ENCODE assay signal across 23 cellular contexts in genomic region chr5:178683758-178684157, GRCh38.
"Had no signal": no experiment of that assay in that cellular context is flagged by ENCODE, and none has a peak within 500 bp of the region (broad histone marks: within the 10 kb centered on the region; RNA-seq: fewer than 3 reads in every experiment).

No MANE protein-coding gene starts in this region.

- ATAC-seq: lower lobe of right lung; natural killer cell; right cardiac atrium; stimulated activated naive CD8-positive, alpha-beta T cell treated with anti-CD3 and anti-CD28 coated beads, Interleukin-15, Interleukin-2, amounts not matched to agents 100 U/mL and 50 U/mL, for 24 hours had no signal

- H3K36me3 Mint-ChIP-seq: memory B cell, natural killer cell had no signal

- H3K9me3 ChIP-seq: left ventricle myocardium inferior, lower lobe of right lung, ovary, tibial artery, upper lobe of left lung, uterus had no signal

- H3K4me3 Mint-ChIP-seq: endodermal cell, memory B cell, mesothelial cell of epicardium, natural killer cell, neural crest cell had no signal

- H3K27me3 ChIP-seq: ovary, tibial artery, upper lobe of left lung, uterus had no signal

- DNase-seq: effector CD4-positive, alpha-beta T cell; endodermal cell; foreskin melanocyte; head of caudate nucleus; hippocampal formation; islet precursor cell; left ventricle myocardium inferior; lower lobe of right lung; natural killer cell; nucleus accumbens; ovary; right cardiac atrium; small intestine; stimulated activated CD4-positive, alpha-beta T cell treated with anti-CD3 and anti-CD28 coated beads, Interleukin-2, amount 100 ng/mL, for 48 hours; stimulated activated naive CD8-positive, alpha-beta T cell treated with anti-CD3 and anti-CD28 coated beads, Interleukin-15, Interleukin-2, amounts not matched to agents 100 U/mL and 50 U/mL, for 24 hours; tibial artery; upper lobe of left lung; uterus had no signal

- H3K27ac ChIP-seq: coronary artery, left ventricle myocardium inferior, lower lobe of right lung, ovary, tibial artery, uterus had no signal

- H3K9me3 Mint-ChIP-seq: endodermal cell, memory B cell, natural killer cell, neural crest cell had no signal

- H3K27ac Mint-ChIP-seq: endodermal cell, memory B cell, mesothelial cell of epicardium, natural killer cell, progenitor cell of endocrine pancreas had no signal

- H3K4me1 Mint-ChIP-seq: endodermal cell, memory B cell, mesothelial cell of epicardium, natural killer cell, neural crest cell had no signal

- H3K36me3 ChIP-seq: left ventricle myocardium inferior, lower lobe of right lung, ovary, tibial artery, upper lobe of left lung, uterus had no signal

- H3K4me3 ChIP-seq: coronary artery, left ventricle myocardium inferior, lower lobe of right lung, ovary, tibial artery, upper lobe of left lung, uterus had no signal

- H3K4me1 ChIP-seq: left ventricle myocardium inferior, lower lobe of right lung, tibial artery, uterus had no signal

- H3K27me3 Mint-ChIP-seq: memory B cell, progenitor cell of endocrine pancreas had no signal
